In genomic region chr9:21657966-21658667, GRCh38 we compare ENCODE assay signal across 15 cellular contexts.
DNase-seq lines count a peak whose midpoint lies in the region; ATAC-seq, FAIRE-seq and TF ChIP-seq lines count a peak whose summit lies in the region.
"Had no signal": no experiment of that assay in that cellular context is flagged by ENCODE, and none has a peak within 500 bp of the region (broad histone marks: within the 10 kb centered on the region; RNA-seq: fewer than 3 reads in every experiment).

No MANE protein-coding gene starts in this region.

- H3K9me3 ChIP-seq in A549 (peaks cover 9% of the 10 kb centered on the region; the same call in 2 of the 3 replicates), PC-3 (ENCODE audit: low read length) (no peaks in the 10 kb centered on the region)
- H3K9me3 ChIP-seq: BE2C had no signal

- H3K9ac ChIP-seq in PC-3 (ENCODE audit: low read length): peak overlapping the region; percentile 67

- POLR2A ChIA-PET in A549 (lab: Yijun Ruan, JAX) (no interaction called here), PC-3 (lab: Charles Lee; ENCODE audit: unreplicated experiment) (no interaction called here)

- TF ChIP-seq RAD21 in A549 (conservative IDR thresholded peaks at IDR 0.05 in 1 of 2, IDR thresholded peaks at IDR 0.05 in 1 of 2): no peak

- peaks cover 14% of the 10 kb centered on the region for H3K4me1 ChIP-seq in A549
- H3K4me1 ChIP-seq in PC-3 (ENCODE audit: insufficient read depth, low read length): peaks cover 37% of the 10 kb centered on the region
- H3K4me1 ChIP-seq: BE2C had no signal

- BruUV-seq in PC-3 (replicated peaks; lab: Mats Ljungman, UMichigan): no TSS peak

- CTCF ChIA-PET in A549 (lab: Yijun Ruan, JAX) (interaction anchor here (0.8 to 1.3 kb wide), 3 partner anchors 10 to 28 kb away, joined by 3 to 4 read pairs (median 3); no protein-coding TSS in a partner anchor), PC-3 (lab: Charles Lee) (no interaction called here)

- no peaks in the 10 kb centered on the region for H3K9me2 ChIP-seq in PC-3 (replicated peaks; ENCODE audit: low read length)

- H3K36me3 ChIP-seq in PC-3 (ENCODE audit: low read depth, low read length): no peaks in the 10 kb centered on the region
- H3K36me3 ChIP-seq: BE2C had no signal

- H3K4me3 ChIP-seq in A549 (no peak overlapping the region), PC-3 (ENCODE audit: low read length) (no peak overlapping the region), fibroblast of pulmonary artery (replicated peaks; ENCODE audit: low read depth, low read length) (no peak overlapping the region)
- H3K4me3 ChIP-seq: K562 had no signal

- TF ChIP-seq CTCF in A549 (IDR thresholded peaks at IDR 0.05): no peak
- no peak for TF ChIP-seq CTCF in PC-3 (conservative IDR thresholded peaks at IDR 0.05; ENCODE audit: low read depth, low read length)
- TF ChIP-seq CTCF in fibroblast of pulmonary artery (IDR thresholded peaks at IDR 0.05; ENCODE audit: low read length, missing control alignments): no peak

- no peak for DNase-seq in A549 (ENCODE audit: low read depth in 1 of 2, low spot score in 1 of 2)
- peak; percentile 19 for DNase-seq in GM03348 (ENCODE audit: low spot score)
- DNase-seq in PC-3: peak; percentile 51
- DNase-seq in fibroblast of pulmonary artery (ENCODE audit: low read depth): peak; percentile 75
- DNase-seq in foreskin melanocyte: no peak
- no peak for DNase-seq in nucleus accumbens (lab: John Stamatoyannopoulos, UW)
- DNase-seq: BE2C; CD8-positive, alpha-beta memory T cell; NCI-H1092 treated with DMSO at 0.1 percent for 48 hours; NCI-H187; NCI-H524 treated with DMSO at 0.1 percent for 48 hours; RPMI8226 had no signal

- intact Hi-C loops in PC-3 (cut with micrococcal nuclease): loop anchor here (2.0 kb wide), 1 partner anchor 17 kb away; no protein-coding TSS in a partner anchor

- H2AFZ ChIP-seq in PC-3 (ENCODE audit: low read length): no peak overlapping the region

- no peak for TF ChIP-seq POLR2A in A549 (IDR thresholded peaks at IDR 0.05; ENCODE audit: low read length)
- no peak for TF ChIP-seq POLR2A in GM18505 (IDR thresholded peaks at IDR 0.05; ENCODE audit: borderline replicate concordance, extremely low read depth, insufficient read depth, insufficient read length)

- no peaks in the 10 kb centered on the region for H4K20me1 ChIP-seq in PC-3 (ENCODE audit: low read length)

- peak; percentile 54 for FAIRE-seq in A549 (lab: Jason Lieb, UNC)
- FAIRE-seq: H54, K562 had no signal

- ATAC-seq in A549: no peak
- peak; percentile 39; the same call in 1 of the 2 replicates for ATAC-seq in PC-3
- ATAC-seq in GM18505 (IDR thresholded peaks at IDR 0.05; ENCODE audit: unreplicated experiment): no peak
- ATAC-seq: K562 had no signal

- WGBS in A549 (ENCODE audit: missing lambda C conversion rate): 58% methylated on average over 2 of the region's 2 CpGs

- no peaks in the 10 kb centered on the region for H3K79me2 ChIP-seq in PC-3 (ENCODE audit: low read length)

- H3K27ac ChIP-seq in A549: no peak overlapping the region
- peak overlapping the region; percentile 92 for H3K27ac ChIP-seq in PC-3 (ENCODE audit: low read length)

- H3K27me3 ChIP-seq in PC-3 (ENCODE audit: low read length): no peaks in the 10 kb centered on the region

- peaks cover 15% of the 10 kb centered on the region for H3F3A ChIP-seq in PC-3 (ENCODE audit: low read length, unreplicated experiment)

- no peak for TF ChIP-seq EP300 in A549 (IDR thresholded peaks at IDR 0.05)

- H3K4me2 ChIP-seq in A549 (no peak overlapping the region), PC-3 (ENCODE audit: low read length) (peak overlapping the region; percentile 63)

TF ChIP-seq in A549, 52 proteins besides CTCF, POLR2A, EP300 and RAD21:
- no peak for TF ChIP-seq HOXB5 (CRISPR knock-in tag; IDR thresholded peaks at IDR 0.05)
- no peak for TF ChIP-seq MAX (IDR thresholded peaks at IDR 0.05)
- no peak for TF ChIP-seq HEYL (CRISPR knock-in tag; IDR thresholded peaks at IDR 0.05)
- TF ChIP-seq NFE2L2 (conservative IDR thresholded peaks at IDR 0.05; ENCODE audit: low read length): no peak
- no peak for TF ChIP-seq ELK1 (IDR thresholded peaks at IDR 0.05; ENCODE audit: low read depth, low read length)
- TF ChIP-seq CBX2 (IDR thresholded peaks at IDR 0.05; ENCODE audit: borderline replicate concordance, low read depth): no peak
- TF ChIP-seq TFCP2L1 (CRISPR knock-in tag; IDR thresholded peaks at IDR 0.05): no peak
- no peak for TF ChIP-seq SREBF2 (IDR thresholded peaks at IDR 0.05)

Comparison
In these comparisons a context has a peak if more than half of its experiments do, and no peak if none do; other contexts are left out.
1. DNase-seq: peak in GM03348 (single experiment), PC-3 (single experiment) and fibroblast of pulmonary artery (single experiment); none in A549 (0 of 2), foreskin melanocyte (single experiment) and nucleus accumbens (0 of 56).